Comparison of ENCODE assay signal across 24 cellular contexts in genomic region chr5:158639876-158640570, GRCh38.
DNase-seq lines count a peak whose midpoint lies in the region; ATAC-seq and TF ChIP-seq lines count a peak whose summit lies in the region.
"Had no signal": no experiment of that assay in that cellular context is flagged by ENCODE, and none has a peak within 500 bp of the region (broad histone marks: within the 10 kb centered on the region; RNA-seq: fewer than 3 reads in every experiment).

No MANE protein-coding gene starts in this region.

- H3K4me1 Mint-ChIP-seq in MCF 10A (ENCODE audit: insufficient read depth, unreplicated experiment): peaks cover 12% of the 10 kb centered on the region
- H3K4me1 Mint-ChIP-seq: activated naive CD8-positive, alpha-beta T cell treated with anti-CD3 and anti-CD28 coated beads, Interleukin-2, amount 50 U/mL, for 24 hours; mesothelial cell of epicardium; neural crest cell had no signal

- in situ Hi-C loops in mammary epithelial cell (cut with MboI; ENCODE audit: low sequenced_read_pairs in 2 of 2): no loop called here

- H3K4me2 ChIP-seq in mammary epithelial cell (ENCODE audit: insufficient read depth, low read depth, low read length) (no peak overlapping the region), PC-3 (ENCODE audit: low read length) (no peak overlapping the region; the same call in 1 of the 2 replicates)
- H3K4me2 ChIP-seq: A549, hepatocyte had no signal

- BruUV-seq in MCF 10A (replicated peaks; lab: Mats Ljungman, UMichigan) (no TSS peak), mammary epithelial cell (replicated peaks; lab: Mats Ljungman, UMichigan) (no TSS peak), PC-3 (replicated peaks; lab: Mats Ljungman, UMichigan) (no TSS peak)

- no peaks in the 10 kb centered on the region for H3K36me3 ChIP-seq in mammary epithelial cell (ENCODE audit: insufficient read depth, low read length)
- no peaks in the 10 kb centered on the region for H3K36me3 ChIP-seq in PC-3 (ENCODE audit: low read depth, low read length)
- no peaks in the 10 kb centered on the region for H3K36me3 ChIP-seq in esophagus muscularis mucosa
- H3K36me3 ChIP-seq: esophagus squamous epithelium, upper lobe of right lung had no signal

- H3K36me3 Mint-ChIP-seq in MCF 10A (ENCODE audit: insufficient read depth, unreplicated experiment): no peaks in the 10 kb centered on the region
- H3K36me3 Mint-ChIP-seq: mesothelial cell of epicardium; stimulated activated naive B cell treated with anti-CD40 and anti-IgM and Interleukin-4, amounts not matched to agents 10 μg/mL and 1 μg/mL and 100 μg/mL, for 72 hours had no signal

- TF ChIP-seq CTCF in MCF 10A (IDR thresholded peaks at IDR 0.05; ENCODE audit: unreplicated experiment) (no peak), mammary epithelial cell (conservative IDR thresholded peaks at IDR 0.05 in 1 of 2, IDR thresholded peaks at IDR 0.05 in 1 of 2; ENCODE audit: extremely low read depth in 1 of 2, insufficient read depth in 1 of 2, low read depth in 1 of 2, low read length in 2 of 2) (no peak), PC-3 (conservative IDR thresholded peaks at IDR 0.05; ENCODE audit: low read depth, low read length) (no peak), esophagus muscularis mucosa (IDR thresholded peaks at IDR 0.05) (no peak)

- no peaks in the 10 kb centered on the region for H3K9me3 ChIP-seq in mammary epithelial cell (replicated peaks; ENCODE audit: insufficient read depth, low read length)
- no peaks in the 10 kb centered on the region for H3K9me3 ChIP-seq in PC-3 (ENCODE audit: low read length)
- H3K9me3 ChIP-seq in esophagus muscularis mucosa: no peaks in the 10 kb centered on the region
- H3K9me3 ChIP-seq: A549, esophagus squamous epithelium, upper lobe of right lung had no signal

- H3K9ac ChIP-seq in mammary epithelial cell (ENCODE audit: insufficient read depth, low read length) (no peak overlapping the region), PC-3 (ENCODE audit: low read length) (no peak overlapping the region)

- CTCF ChIA-PET in MCF 10A (lab: Yijun Ruan, JAX): interaction anchor here (0.5 to 0.9 kb wide), 5 partner anchors 15 to 1336 kb away, joined by 3 read pairs; no protein-coding TSS in a partner anchor
- CTCF ChIA-PET in mammary epithelial cell (lab: Charles Lee; ENCODE audit: low non-redundant PET): no interaction called here
- CTCF ChIA-PET in PC-3 (lab: Charles Lee): no interaction called here

- dilution Hi-C loops in mammary epithelial cell (cut with HindIII; ENCODE audit: low sequenced_read_pairs): no loop called here

- intact Hi-C loops in MCF 10A (cut with micrococcal nuclease): no loop called here
- intact Hi-C loops in mammary epithelial cell (cut with micrococcal nuclease): no loop called here
- intact Hi-C loops in PC-3 (cut with micrococcal nuclease): no loop called here
- intact Hi-C loops in esophagus muscularis mucosa (cut with DNase I): no loop called here

- no peak for TF ChIP-seq EP300 in esophagus muscularis mucosa (IDR thresholded peaks at IDR 0.05)

- 75% methylated on average over 5 of the region's 5 CpGs for WGBS in mammary epithelial cell (ENCODE audit: low coverage, missing lambda C conversion rate)
- 89% methylated on average over 5 of the region's 5 CpGs for WGBS in esophagus muscularis mucosa

- POLR2A ChIA-PET in MCF 10A (lab: Yijun Ruan, JAX) (interaction anchor here (0.6 kb wide), 1 partner anchor 380 kb away, joined by 3 read pairs; no protein-coding TSS in a partner anchor), PC-3 (lab: Charles Lee; ENCODE audit: unreplicated experiment) (no interaction called here)

- no peak overlapping the region for H3K27ac Mint-ChIP-seq in MCF 10A (ENCODE audit: low read depth, unreplicated experiment)
- H3K27ac Mint-ChIP-seq: activated naive CD8-positive, alpha-beta T cell treated with anti-CD3 and anti-CD28 coated beads, Interleukin-2, amount 50 U/mL, for 24 hours; activated T-helper 2 cell treated with anti-CD3 and anti-CD28 coated beads, Interferon-gamma antibody, Interleukin-2, Interleukin-4, amounts not matched to agents 10 μg/mL and 5 μg/mL and 100 μg/mL, durations not matched to agents 14 hours and 24 hours and 36 hours; CD4-positive, alpha-beta T cell; mesothelial cell of epicardium; stimulated activated naive B cell treated with anti-CD40 and anti-IgM and Interleukin-4, amounts not matched to agents 10 μg/mL and 1 μg/mL and 100 μg/mL, for 72 hours had no signal

- no peak overlapping the region for H3K4me3 Mint-ChIP-seq in MCF 10A (ENCODE audit: unreplicated experiment)
- H3K4me3 Mint-ChIP-seq: activated naive CD8-positive, alpha-beta T cell treated with anti-CD3 and anti-CD28 coated beads, Interleukin-2, amount 50 U/mL, for 24 hours; CD4-positive, alpha-beta T cell; mesothelial cell of epicardium; neural crest cell; stimulated activated naive B cell treated with anti-CD40 and anti-IgM and Interleukin-4, amounts not matched to agents 10 μg/mL and 1 μg/mL and 100 μg/mL, for 72 hours had no signal

- ATAC-seq in PC-3 (no peak), GM18519 (IDR thresholded peaks at IDR 0.05; ENCODE audit: low FRiP score, unreplicated experiment) (no peak), GM18505 (IDR thresholded peaks at IDR 0.05; ENCODE audit: unreplicated experiment) (no peak)
- ATAC-seq: A549; activated naive CD8-positive, alpha-beta T cell treated with anti-CD3 and anti-CD28 coated beads, Interleukin-2, amount 50 U/mL, for 24 hours; left cardiac atrium; stimulated activated naive B cell treated with anti-CD40 and anti-IgM and Interleukin-4, amounts not matched to agents 10 μg/mL and 1 μg/mL and 100 μg/mL, for 72 hours; upper lobe of right lung had no signal

- H3K4me1 ChIP-seq in mammary epithelial cell (ENCODE audit: insufficient read depth, low read length) (no peaks in the 10 kb centered on the region), PC-3 (ENCODE audit: insufficient read depth, low read length) (peaks cover 8% of the 10 kb centered on the region), esophagus muscularis mucosa (peaks cover 0 to 9% (median 0%) of the 10 kb centered on the region in 4 donors)
- H3K4me1 ChIP-seq: A549, esophagus squamous epithelium, upper lobe of right lung had no signal

- TF ChIP-seq POLR2A in esophagus muscularis mucosa (IDR thresholded peaks at IDR 0.05; ENCODE audit: low read depth) (no peak), GM18505 (IDR thresholded peaks at IDR 0.05; ENCODE audit: borderline replicate concordance, extremely low read depth, insufficient read depth, insufficient read length) (no peak)

- H4K20me1 ChIP-seq in mammary epithelial cell (ENCODE audit: insufficient read depth, low read length) (no peaks in the 10 kb centered on the region), PC-3 (ENCODE audit: low read length) (no peaks in the 10 kb centered on the region)

- H3K79me2 ChIP-seq in mammary epithelial cell (ENCODE audit: insufficient read depth, low read length): no peaks in the 10 kb centered on the region
- no peaks in the 10 kb centered on the region for H3K79me2 ChIP-seq in PC-3 (ENCODE audit: low read length)
- H3K79me2 ChIP-seq: hepatocyte had no signal

- H3K9me2 ChIP-seq in PC-3 (replicated peaks; ENCODE audit: low read length): no peaks in the 10 kb centered on the region

- H3K4me3 ChIP-seq in mammary epithelial cell (replicated peaks in 1 of 3; ENCODE audit: insufficient read depth in 1 of 3, low read depth in 2 of 3, low read length in 3 of 3) (no peak overlapping the region), PC-3 (ENCODE audit: low read length) (no peak overlapping the region), esophagus muscularis mucosa (no peak overlapping the region)
- H3K4me3 ChIP-seq: A549, esophagus squamous epithelium, hepatocyte, upper lobe of right lung had no signal

- H3K27me3 Mint-ChIP-seq in MCF 10A (ENCODE audit: insufficient read depth, unreplicated experiment): no peaks in the 10 kb centered on the region
- H3K27me3 Mint-ChIP-seq: activated naive CD8-positive, alpha-beta T cell treated with anti-CD3 and anti-CD28 coated beads, Interleukin-2, amount 50 U/mL, for 24 hours; CD4-positive, alpha-beta T cell; stimulated activated naive B cell treated with anti-CD40 and anti-IgM and Interleukin-4, amounts not matched to agents 10 μg/mL and 1 μg/mL and 100 μg/mL, for 72 hours had no signal

- no peaks in the 10 kb centered on the region for H3K9me3 Mint-ChIP-seq in MCF 10A (ENCODE audit: unreplicated experiment)
- H3K9me3 Mint-ChIP-seq: activated naive CD8-positive, alpha-beta T cell treated with anti-CD3 and anti-CD28 coated beads, Interleukin-2, amount 50 U/mL, for 24 hours; activated T-helper 2 cell treated with anti-CD3 and anti-CD28 coated beads, Interferon-gamma antibody, Interleukin-2, Interleukin-4, amounts not matched to agents 10 μg/mL and 5 μg/mL and 100 μg/mL, durations not matched to agents 14 hours and 24 hours and 36 hours; CD4-positive, alpha-beta T cell; mesothelial cell of epicardium; neural crest cell had no signal

- H2AFZ ChIP-seq in mammary epithelial cell (ENCODE audit: low read depth, low read length) (no peak overlapping the region), PC-3 (ENCODE audit: low read length) (no peak overlapping the region)
- H2AFZ ChIP-seq: hepatocyte had no signal

- no peaks in the 10 kb centered on the region for H3K27me3 ChIP-seq in mammary epithelial cell (ENCODE audit: insufficient read depth, low read length)
- no peaks in the 10 kb centered on the region for H3K27me3 ChIP-seq in PC-3 (ENCODE audit: low read length)
- no peaks in the 10 kb centered on the region for H3K27me3 ChIP-seq in esophagus muscularis mucosa
- H3K27me3 ChIP-seq: esophagus squamous epithelium, hepatocyte, upper lobe of right lung had no signal

- H3F3A ChIP-seq in PC-3 (ENCODE audit: low read length, unreplicated experiment): no peaks in the 10 kb centered on the region

- no peak overlapping the region for H3K27ac ChIP-seq in mammary epithelial cell (ENCODE audit: insufficient read depth, low read depth, low read length)
- H3K27ac ChIP-seq in PC-3 (ENCODE audit: low read length): peak overlapping the region; percentile 46
- H3K27ac ChIP-seq in esophagus muscularis mucosa (replicated peaks in 1 of 4): no peak overlapping the region
- H3K27ac ChIP-seq: A549, esophagus squamous epithelium, hepatocyte, upper lobe of right lung had no signal

- DNase-seq in MCF 10A (ENCODE audit: unreplicated experiment) (peak; percentile 53), mammary epithelial cell (no peak), PC-3 (peak; percentile 9), fibroblast of gingiva (ENCODE audit: low read depth) (peak; percentile 68), NK-92 (lab: John Stamatoyannopoulos, UW; ENCODE audit: unreplicated experiment) (no peak), esophagus muscularis mucosa (ENCODE audit: extremely low spot score) (no peak)
- DNase-seq: activated naive CD8-positive, alpha-beta T cell treated with anti-CD3 and anti-CD28 coated beads, Interleukin-2, amount 50 U/mL, for 24 hours; CD4-positive, alpha-beta T cell; DMS79 treated with DMSO at 0.1 percent for 48 hours; esophagus squamous epithelium; KBM-7; left cardiac atrium; NCI-H1417; Right ventricle myocardium superior; stimulated activated CD4-positive, alpha-beta T cell treated with anti-CD3 and anti-CD28 coated beads, Interleukin-12 subunit alpha, Interleukin-12 subunit beta, amount 100 ng/mL, for 4 hours; stimulated activated naive B cell treated with anti-CD40 and anti-IgM and Interleukin-4, amounts not matched to agents 10 μg/mL and 1 μg/mL and 100 μg/mL, for 72 hours; upper lobe of right lung had no signal

Comparison
In these comparisons a context has a peak if more than half of its experiments do, and no peak if none do; other contexts are left out.
1. DNase-seq: peak in MCF 10A (single experiment), PC-3 (single experiment) and fibroblast of gingiva (single experiment); none in mammary epithelial cell (single experiment), NK-92 (single experiment) and esophagus muscularis mucosa (single experiment).